Comparison of ENCODE assay signal across 18 cellular contexts in genomic region chr20:1124416-1124815, GRCh38. TPM values are rescaled to one million over a fixed set of nuclear protein-coding genes. Genes with fewer than 3 reads are reported as not detected.
DNase-seq lines count a peak whose midpoint lies in the region; ATAC-seq and TF ChIP-seq lines count a peak whose summit lies in the region.
"Had no signal": no experiment of that assay in that cellular context is flagged by ENCODE, and none has a peak within 500 bp of the region (broad histone marks: within the 10 kb centered on the region; RNA-seq: fewer than 3 reads in every experiment).

No MANE protein-coding gene starts in this region.

- no peak for ATAC-seq in HG03095 (IDR thresholded peaks at IDR 0.05; ENCODE audit: unreplicated experiment)
- ATAC-seq: GM23338 had no signal

- DNase-seq in A673 (ENCODE audit: low spot score): no peak
- peak; percentile 17 for DNase-seq in choroid plexus epithelial cell (ENCODE audit: low read depth)
- peak; percentile 25 for DNase-seq in fibroblast of villous mesenchyme (ENCODE audit: low read depth)
- no peak for DNase-seq in right atrium auricular region (ENCODE audit: low spot score)
- no peak for DNase-seq in central memory CD4-positive, alpha-beta T cell
- no peak for DNase-seq in NOMO-1 (lab: John Stamatoyannopoulos, UW; ENCODE audit: unreplicated experiment in 2 of 2)
- DNase-seq: BE2C; CD4-positive, alpha-beta memory T cell; COR-L47; DMS153; DMS79 treated with DMSO at 0.1 percent for 48 hours; EL; H7 had no signal

- H3K4me3 ChIP-seq in A673 (ENCODE audit: low read depth, low read length, poor library complexity, severe bottlenecking) (no peak overlapping the region), HEK293 (ENCODE audit: low read depth, low read length) (no peak overlapping the region), choroid plexus epithelial cell (ENCODE audit: low read depth, low read length) (no peak overlapping the region), fibroblast of villous mesenchyme (ENCODE audit: low read depth, low read length) (no peak overlapping the region), right atrium auricular region (no peak overlapping the region)
- H3K4me3 ChIP-seq: GM23338 had no signal

- H3K36me3 ChIP-seq in A673 (ENCODE audit: insufficient read depth, low read length, poor library complexity, severe bottlenecking) (peaks cover 54% of the 10 kb centered on the region), HEK293 (ENCODE audit: control insufficient read depth in 2 of 2, insufficient read depth in 1 of 2, low read length in 2 of 2) (peaks cover 54 to 76% of the 10 kb centered on the region in 2 experiments), right atrium auricular region (peaks cover 43% of the 10 kb centered on the region)
- H3K36me3 ChIP-seq: BE2C had no signal

- peak overlapping the region; percentile 15 for H3K27ac ChIP-seq in A673 (ENCODE audit: low read depth, low read length, poor library complexity, severe bottlenecking)
- H3K27ac ChIP-seq in HEK293 (ENCODE audit: extremely low read depth, low read depth, low read length): no peak overlapping the region
- no peak overlapping the region for H3K27ac ChIP-seq in right atrium auricular region
- H3K27ac ChIP-seq: C4-2B, HL-60 had no signal

- H3K4me1 ChIP-seq in A673 (ENCODE audit: insufficient read depth, low read length, poor library complexity, severe bottlenecking): peaks cover 32% of the 10 kb centered on the region
- peaks cover 34% of the 10 kb centered on the region for H3K4me1 ChIP-seq in HEK293 (ENCODE audit: control insufficient read depth, insufficient read depth, low read length)
- peaks cover 0 to 47% of the 10 kb centered on the region in 2 donors for H3K4me1 ChIP-seq in right atrium auricular region
- H3K4me1 ChIP-seq: BE2C had no signal

- POLR2A ChIA-PET in A673 (lab: Charles Lee; ENCODE audit: low non-redundant PET): no interaction called here
- POLR2A ChIA-PET in HEK293 (lab: Yijun Ruan, JAX): no interaction called here

- intact Hi-C loops in A673 (cut with micrococcal nuclease; ENCODE audit: unreplicated experiment): no loop called here

- CTCF ChIA-PET in A673 (lab: Charles Lee): no interaction called here
- CTCF ChIA-PET in HEK293 (lab: Yijun Ruan, JAX): interaction anchor here (0.8 to 2.6 kb wide), 4 partner anchors 10 to 168 kb away, joined by 3 to 20 read pairs (median 6); no protein-coding TSS in a partner anchor

- no TSS peak for BruUV-seq in A673 (replicated peaks; lab: Mats Ljungman, UMichigan)

- no peaks in the 10 kb centered on the region for H3K9me3 ChIP-seq in A673 (ENCODE audit: low read depth, low read length, poor library complexity, severe bottlenecking)
- no peaks in the 10 kb centered on the region for H3K9me3 ChIP-seq in HEK293 (ENCODE audit: control insufficient read depth, insufficient read depth, low read depth, low read length)
- H3K9me3 ChIP-seq in right atrium auricular region: no peaks in the 10 kb centered on the region
- H3K9me3 ChIP-seq: BE2C had no signal

- no peak for TF ChIP-seq CTCF in A673 (conservative IDR thresholded peaks at IDR 0.05; ENCODE audit: low read depth, low read length)
- TF ChIP-seq CTCF in HEK293 (tag by site-specific recombination; IDR thresholded peaks at IDR 0.05): no peak
- no peak for TF ChIP-seq CTCF in choroid plexus epithelial cell (conservative IDR thresholded peaks at IDR 0.05; ENCODE audit: low read depth, low read length)
- no peak for TF ChIP-seq CTCF in fibroblast of villous mesenchyme (IDR thresholded peaks at IDR 0.05; ENCODE audit: insufficient read depth, low read depth, low read length)
- no peak for TF ChIP-seq CTCF in right atrium auricular region (IDR thresholded peaks at IDR 0.05)

- H3K27me3 ChIP-seq in A673 (replicated peaks; ENCODE audit: insufficient read depth, low read depth, low read length, poor library complexity) (no peaks in the 10 kb centered on the region), right atrium auricular region (no peaks in the 10 kb centered on the region)
- H3K27me3 ChIP-seq: BE2C had no signal

TF ChIP-seq in HEK293, 187 proteins besides CTCF, POLR2A, EP300 and RAD21:
- TF ChIP-seq SCRT2 (tag by site-specific recombination; IDR thresholded peaks at IDR 0.05) (peak; percentile 71), ZNF2 (tag by site-specific recombination; IDR thresholded peaks at IDR 0.05) (no peak)

RNA-seq across cellular contexts. Expression of gene PSMF1, which starts 6.0 kb away (rescaled TPM):
- 130 and 155 TPM in 2 replicates for total RNA-seq in A673 (2021)
- 35.4 and 50.3 TPM in 2 replicates for total RNA-seq in fibroblast of villous mesenchyme
- total RNA-seq in right atrium auricular region: 100 to 1,000 TPM in 1 of 2 donors, 10 to 100 TPM in 1; 88.6 to 116 TPM

Comparison
In these comparisons a context has a peak if more than half of its experiments do, and no peak if none do; other contexts are left out.
1. DNase-seq: peak in choroid plexus epithelial cell (single experiment) and fibroblast of villous mesenchyme (single experiment); none in A673 (single experiment), right atrium auricular region (single experiment), central memory CD4-positive, alpha-beta T cell (single experiment) and NOMO-1 (0 of 2).